23 cellular contexts compared by ENCODE assay signal in genomic region chr10:127028556-127028955, GRCh38.
A peak's percentile ranks its signal among the peaks of the same experiment; 100 is the strongest.
DNase-seq lines count a peak whose midpoint lies in the region; ATAC-seq lines count a peak whose summit lies in the region.
"Had no signal": no experiment of that assay in that cellular context is flagged by ENCODE, and none has a peak within 500 bp of the region (broad histone marks: within the 10 kb centered on the region; RNA-seq: fewer than 3 reads in every experiment).

No MANE protein-coding gene starts in this region.

- no peak for DNase-seq in SJCRH30
- peak; percentile 27 for DNase-seq in islet precursor cell
- DNase-seq in mesenteric fat pad (ENCODE audit: low spot score): peak; percentile 68
- DNase-seq in stimulated activated CD4-positive, alpha-beta T cell treated with anti-CD3 and anti-CD28 coated beads, Interleukin-4, amount 100 ng/mL, for 24 hours: no peak
- DNase-seq in cortex of kidney (lab: John Stamatoyannopoulos, UW): no peak
- DNase-seq: 8988T; ACHN; BE2C; C1 segment of cervical spinal cord; CD4-positive, alpha-beta memory T cell; CD4-positive, CD25-positive, alpha-beta regulatory T cell; CD8-positive, alpha-beta memory T cell; COR-L47; DMS 273 treated with DMSO at 0.1 percent for 48 hours; DMS153; DMS53; DMS79; DND-41; EL; GDM1 had no signal

- H3K9me3 ChIP-seq in SJCRH30 (replicated peaks): no peaks in the 10 kb centered on the region
- H3K9me3 ChIP-seq: BE2C, BLaER1 had no signal

- ATAC-seq in GM21737 (IDR thresholded peaks at IDR 0.05; ENCODE audit: unreplicated experiment): no peak
- ATAC-seq: GM12878 had no signal

- H3K27ac ChIP-seq in SJCRH30: peak overlapping the region; percentile 65
- H3K27ac ChIP-seq: BLaER1 had no signal

- H3K4me3 ChIP-seq in SJCRH30: no peak overlapping the region
- H3K4me3 ChIP-seq: BLaER1, GM12878 had no signal

- H3K27me3 ChIP-seq in SJCRH30: no peaks in the 10 kb centered on the region
- H3K27me3 ChIP-seq: BE2C, BLaER1 had no signal

- H3K4me1 ChIP-seq in SJCRH30: peaks cover 15% of the 10 kb centered on the region
- H3K4me1 ChIP-seq: BLaER1 had no signal

- peaks cover 37% of the 10 kb centered on the region for H3K36me3 ChIP-seq in SJCRH30
- H3K36me3 ChIP-seq: BE2C, BLaER1 had no signal

Comparison
In these comparisons a context has a peak if more than half of its experiments do, and no peak if none do; other contexts are left out.
1. DNase-seq: peak in islet precursor cell (single experiment) and mesenteric fat pad (single experiment); none in SJCRH30 (0 of 2), stimulated activated CD4-positive, alpha-beta T cell treated with anti-CD3 and anti-CD28 coated beads, Interleukin-4, amount 100 ng/mL, for 24 hours (single experiment) and cortex of kidney (single experiment).